ENCODE assay signal across 1 cellular context in genomic region chr20:5656136-5656535, GRCh38.
TF ChIP-seq lines count a peak whose summit lies in the region.

No MANE protein-coding gene starts in this region.

TF ChIP-seq in H1, 55 proteins besides CTCF, POLR2A, EP300 and RAD21:
- no peak for TF ChIP-seq JUN (IDR thresholded peaks at IDR 0.05; ENCODE audit: low read depth, low read length)
- no peak for TF ChIP-seq CEBPB (IDR thresholded peaks at IDR 0.05; ENCODE audit: low read depth, low read length)
- TF ChIP-seq TBP (IDR thresholded peaks at IDR 0.05; ENCODE audit: low read depth, low read length) = no peak
- TF ChIP-seq BACH1 (IDR thresholded peaks at IDR 0.05; ENCODE audit: low read length) = no peak
- TF ChIP-seq TAF7 (optimal IDR thresholded peaks at IDR 0.05; ENCODE audit: borderline replicate concordance, low read depth, low read length) = no peak
- no peak for TF ChIP-seq TCF12 (IDR thresholded peaks at IDR 0.05; ENCODE audit: low read depth, low read length)
- TF ChIP-seq SUZ12 (IDR thresholded peaks at IDR 0.05; ENCODE audit: low read length) = no peak
